8 cellular contexts compared by ENCODE assay signal in genomic region chr19:49489601-49490167, GRCh38. TPM values are rescaled to one million over a fixed set of nuclear protein-coding genes. Genes with fewer than 3 reads are reported as not detected.
DNase-seq lines count a peak whose midpoint lies in the region; ATAC-seq and TF ChIP-seq lines count a peak whose summit lies in the region.

No MANE protein-coding gene starts in this region.

- H3K4me3 ChIP-seq in fibroblast of mammary gland (ENCODE audit: control insufficient read depth, low read depth, low read length), result peak overlapping the region; percentile 100

- peaks cover 62% of the 10 kb centered on the region for H3K36me3 Mint-ChIP-seq in T-cell

- ATAC-seq in T-cell (replicated peaks in 1 of 4), result no peak
- no peak for ATAC-seq in HG03159 (IDR thresholded peaks at IDR 0.05; ENCODE audit: unreplicated experiment)
- ATAC-seq in HG03460 (IDR thresholded peaks at IDR 0.05; ENCODE audit: unreplicated experiment), result no peak
- no peak for ATAC-seq in GM21825 (IDR thresholded peaks at IDR 0.05; ENCODE audit: unreplicated experiment)

- POLR2A ChIA-PET in T-cell (lab: Charles Lee), result interaction anchor here in 1 of 2 donors (0.9 kb wide), 1 partner anchor 14 kb away, joined by 3 read pairs; no protein-coding TSS in a partner anchor

- TF ChIP-seq CTCF in fibroblast of mammary gland (conservative IDR thresholded peaks at IDR 0.05; ENCODE audit: control insufficient read depth, insufficient read depth, low read depth, low read length), result no peak

- H3K4me1 Mint-ChIP-seq in T-cell, result peaks cover 53 to 70% (median 70%) of the 10 kb centered on the region in 3 donors

- peak overlapping the region; percentile 94 to 96 for H3K27ac Mint-ChIP-seq in T-cell

- CTCF ChIA-PET in T-cell (lab: Charles Lee), result interaction anchor here in 1 of 2 donors (0.7 to 1.2 kb wide), 2 partner anchors 19 to 170 kb away, joined by 4 to 6 read pairs; no protein-coding TSS in a partner anchor

- no peaks in the 10 kb centered on the region for H3K9me3 Mint-ChIP-seq in T-cell

- DNase-seq in NCI-H82 (lab: John Stamatoyannopoulos, UW) (peak; percentile 32), NCI-H82 treated with DMSO at 0.1 percent for 48 hours (lab: John Stamatoyannopoulos, UW; ENCODE audit: unreplicated experiment) (no peak), T-cell (peak in 1 of 34 experiments; percentile 43), fibroblast of mammary gland (ENCODE audit: low read depth) (peak; percentile 52)
- DNase-seq in stimulated activated CD4-positive, alpha-beta T cell treated with anti-CD3 and anti-CD28 coated beads, Interleukin-4, amount 100 ng/mL, for 1 hour, result peak; percentile 38

- H3K4me3 Mint-ChIP-seq in T-cell, result peak overlapping the region; percentile 99

- no peaks in the 10 kb centered on the region for H3K27me3 Mint-ChIP-seq in T-cell

RNA-seq across cellular contexts. Expression of gene RPL13A, which starts 2.3 kb away (rescaled TPM):
- total RNA-seq in T-cell, result 1,000 to 10,000 TPM; 5,307 to 6,396 (median 5,878) TPM

RNA-seq across cellular contexts. Expression of gene RPS11, which starts 6.5 kb away (rescaled TPM):
- total RNA-seq in T-cell, result 1,000 to 10,000 TPM; 2,401 to 3,215 (median 2,914) TPM

RNA-seq across cellular contexts. Expression of gene FLT3LG, which starts 15.7 kb away (rescaled TPM):
- total RNA-seq in T-cell, result 100 to 1,000 TPM; 238 to 356 (median 260) TPM

RNA-seq across cellular contexts. Expression of gene FCGRT, which starts 22.8 kb away (rescaled TPM):
- total RNA-seq in T-cell, result 10 to 100 TPM; 20.3 to 41.5 (median 26.4) TPM

RNA-seq across cellular contexts. Expression of gene ALDH16A1, which starts 36.7 kb away (rescaled TPM):
- 10 to 100 TPM; 32.8 to 57.2 (median 46.3) TPM for total RNA-seq in T-cell
